25 cellular contexts compared by ENCODE assay signal in the genomic region with DNA sequence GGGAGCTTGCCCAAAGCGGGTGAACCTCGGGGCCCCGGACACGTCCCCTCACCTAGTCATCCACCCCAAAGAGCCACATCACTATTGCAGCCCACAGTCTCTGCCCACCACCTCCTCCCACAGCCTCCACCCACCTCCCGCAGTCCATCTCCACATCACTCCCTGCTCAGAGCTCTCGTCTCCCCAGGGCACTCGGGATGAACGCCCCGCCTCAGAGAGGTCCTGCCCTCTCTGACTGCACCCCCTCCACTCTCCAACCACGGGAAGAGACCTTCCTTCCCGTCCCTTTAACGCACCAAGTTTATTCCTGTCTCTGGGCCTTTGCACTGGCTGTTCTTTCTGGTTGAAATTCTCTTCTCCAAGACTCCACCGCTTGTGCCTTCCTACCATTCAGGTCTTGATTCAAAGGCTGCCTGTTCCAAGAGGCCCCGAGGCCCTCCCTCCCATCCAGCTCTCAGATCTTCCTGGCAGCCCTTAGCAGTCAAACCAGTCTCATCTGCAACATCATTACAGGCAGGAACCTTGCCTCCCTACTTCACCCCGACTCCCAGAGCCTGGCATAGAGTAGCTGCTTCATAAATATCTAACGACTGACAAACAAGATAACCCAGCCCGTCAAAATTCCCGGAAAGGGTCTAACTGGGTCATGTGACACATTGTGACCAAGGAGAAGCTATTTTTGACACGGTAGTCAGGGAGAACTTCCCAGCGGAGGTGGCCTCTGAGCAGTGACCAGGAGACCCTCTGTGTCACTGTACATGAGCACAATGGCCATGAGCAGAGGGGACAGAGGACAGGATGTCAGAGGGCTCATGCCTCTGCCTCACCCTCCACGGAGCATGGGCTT. TPM values are rescaled to one million over a fixed set of nuclear protein-coding genes. Genes with fewer than 3 reads are reported as not detected.
"Had no signal": no experiment of that assay in that cellular context is flagged by ENCODE, and none has a peak within 500 bp of the region (broad histone marks: within the 10 kb centered on the region; RNA-seq: fewer than 3 reads in every experiment).

No MANE protein-coding gene starts in this region.

- H3K36me3 Mint-ChIP-seq: activated naive CD4-positive, alpha-beta T cell treated with anti-CD3 and anti-CD28 coated beads, Interleukin-2, amount 10 ng/mL, durations not matched to agents 7 days and 5 days; naive thymus-derived CD4-positive, alpha-beta T cell; T-cell had no signal

- H3K4me3 Mint-ChIP-seq: activated naive CD4-positive, alpha-beta T cell treated with anti-CD3 and anti-CD28 coated beads, Interleukin-2, amount 10 ng/mL, durations not matched to agents 7 days and 5 days; naive thymus-derived CD4-positive, alpha-beta T cell; T-cell had no signal

- ATAC-seq: left colon; mucosa of descending colon; naive thymus-derived CD4-positive, alpha-beta T cell; T-cell had no signal

- H3K9me3 ChIP-seq: esophagus squamous epithelium, mucosa of descending colon, transverse colon had no signal

- H3K4me1 Mint-ChIP-seq: activated naive CD4-positive, alpha-beta T cell treated with anti-CD3 and anti-CD28 coated beads, Interleukin-2, amount 10 ng/mL, durations not matched to agents 7 days and 5 days; naive thymus-derived CD4-positive, alpha-beta T cell; T-cell had no signal

- FAIRE-seq: colon, endometrium had no signal

- H3K27ac Mint-ChIP-seq: activated naive CD4-positive, alpha-beta T cell treated with anti-CD3 and anti-CD28 coated beads, Interleukin-2, amount 10 ng/mL, durations not matched to agents 7 days and 5 days; T-cell had no signal

- H3K27me3 ChIP-seq: cardiac muscle cell had no signal

- H3K36me3 ChIP-seq: cardiac muscle cell, esophagus squamous epithelium, transverse colon had no signal

- H3K27ac ChIP-seq: esophagus squamous epithelium, transverse colon had no signal

- DNase-seq: activated CD4-positive, alpha-beta T cell treated with anti-CD3 and anti-CD28 coated beads for 1 hour; activated CD4-positive, alpha-beta T cell treated with anti-CD3 and anti-CD28 coated beads, Interleukin-2, amount 50 U/mL, for 48 hours; activated naive CD4-positive, alpha-beta T cell treated with anti-CD3 and anti-CD28 coated beads, Interleukin-2, amount 10 ng/mL, durations not matched to agents 7 days and 5 days; activated T-cell treated with anti-CD3 and anti-CD28 coated beads, Interleukin-2, amount 50 U/mL, for 1 hour; esophagus squamous epithelium; glutamatergic neuron; left colon; mucosa of descending colon; naive thymus-derived CD4-positive, alpha-beta T cell; nucleus accumbens; posterior cingulate gyrus; retina; stimulated activated CD4-positive, alpha-beta T cell treated with anti-CD3 and anti-CD28 coated beads, Interleukin-15, amount 100 ng/mL, for 24 hours; stimulated activated CD4-positive, alpha-beta T cell treated with anti-CD3 and anti-CD28 coated beads, Interleukin-4, amount 100 ng/mL, for 24 hours; stimulated activated naive CD4-positive, alpha-beta T cell; T-cell; T1000; transverse colon had no signal

- H3K4me3 ChIP-seq: cardiac muscle cell, esophagus squamous epithelium, mucosa of descending colon, skin epidermis, transverse colon had no signal

- H3K4me1 ChIP-seq: esophagus squamous epithelium, transverse colon had no signal

- H3K9me3 Mint-ChIP-seq: activated naive CD4-positive, alpha-beta T cell treated with anti-CD3 and anti-CD28 coated beads, Interleukin-2, amount 10 ng/mL, durations not matched to agents 7 days and 5 days; T-cell had no signal

RNA-seq across cellular contexts. Expression of gene KCNJ4, which starts 11.1 kb away (rescaled TPM):
- total RNA-seq: esophagus squamous epithelium; fibroblast of villous mesenchyme; left colon; lung microvascular endothelial cell; mucosa of descending colon; naive thymus-derived CD4-positive, alpha-beta T cell; subcutaneous adipose tissue; T-cell; transverse colon had no signal
- polyA plus RNA-seq: naive thymus-derived CD4-positive, alpha-beta T cell had no signal

RNA-seq across cellular contexts. Expression of gene KDELR3, which starts 24.0 kb away (rescaled TPM):
- polyA plus RNA-seq: naive thymus-derived CD4-positive, alpha-beta T cell had no signal
